9 cellular contexts compared by ENCODE assay signal in the genomic region with DNA sequence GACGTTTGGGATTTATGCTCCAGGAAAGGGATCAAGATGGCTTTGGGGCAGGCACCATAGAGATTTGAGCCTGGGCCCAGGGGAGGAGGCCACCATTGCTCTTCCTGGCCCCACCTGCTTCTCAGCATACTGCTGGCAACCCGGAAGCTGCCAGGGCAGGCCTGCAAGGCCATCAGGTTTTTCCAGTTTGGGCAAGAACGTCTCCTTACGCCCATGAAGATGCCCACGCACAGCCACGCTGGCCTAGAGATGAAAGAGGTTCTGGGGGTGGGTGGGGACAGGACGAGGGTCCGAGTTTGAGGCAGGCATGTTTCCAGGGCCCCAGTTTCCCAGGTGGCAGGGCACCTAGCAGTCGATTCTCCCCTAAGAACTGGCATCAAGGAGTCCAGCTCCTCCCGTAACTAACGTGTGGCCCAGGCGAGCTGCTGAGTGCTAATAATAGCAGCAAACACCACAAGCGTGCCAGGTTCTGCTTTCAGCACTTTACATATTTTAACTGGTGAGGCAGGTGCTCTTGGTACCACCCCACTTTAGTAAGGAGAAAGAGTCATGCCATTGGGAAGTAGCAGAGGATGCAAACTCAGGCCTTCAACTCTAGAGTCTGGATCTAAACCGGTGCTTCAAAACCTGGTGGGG. TPM values are rescaled to one million over a fixed set of nuclear protein-coding genes. Genes with fewer than 3 reads are reported as not detected.
DNase-seq lines count a peak whose midpoint lies in the region; ATAC-seq and FAIRE-seq lines count a peak whose summit lies in the region.
"Had no signal": no experiment of that assay in that cellular context is flagged by ENCODE, and none has a peak within 500 bp of the region (broad histone marks: within the 10 kb centered on the region; RNA-seq: fewer than 3 reads in every experiment).

No MANE protein-coding gene starts in this region.

- H3K4me2 ChIP-seq in trophoblast cell (ENCODE audit: low read length) = no peak overlapping the region

- peaks cover 4% of the 10 kb centered on the region in 2 experiments for H3K36me3 ChIP-seq in trophoblast cell (ENCODE audit: control insufficient read depth in 1 of 2, insufficient read depth in 2 of 2, low read length in 2 of 2)

- no peak overlapping the region for H3K18ac ChIP-seq in trophoblast cell (ENCODE audit: low read length)

- no peak overlapping the region for H3K4ac ChIP-seq in trophoblast cell (ENCODE audit: low read depth, low read length)

- no peaks in the 10 kb centered on the region for H3K27me3 Mint-ChIP-seq in T-cell

- no CpG with 5 or more reads among the region's 14 CpGs for WGBS in trophoblast cell (ENCODE audit: extremely low coverage, insufficient coverage, insufficient read length)

- H3K4me1 Mint-ChIP-seq in T-cell = peaks cover 9 to 33% (median 10%) of the 10 kb centered on the region in 3 donors

- no peak overlapping the region for H3K4me3 ChIP-seq in trophoblast cell (ENCODE audit: low read depth, low read length)

- H3K79me2 ChIP-seq in trophoblast cell (ENCODE audit: control insufficient read depth, insufficient read depth, low read length, poor library complexity) = peaks cover 2% of the 10 kb centered on the region

- H4K91ac ChIP-seq in trophoblast cell (ENCODE audit: low read depth, low read length) = no peak overlapping the region

- H3K9ac ChIP-seq in trophoblast cell (ENCODE audit: low read length) = no peak overlapping the region

- in situ Hi-C loops in T47D (cut with HindIII; ENCODE audit: low pct_unique_long_range_greater_than_20kb, low sequenced_read_pairs) = no loop called here

- POLR2A ChIA-PET in T-cell (lab: Charles Lee) = no interaction called here

- no peak overlapping the region for H3K27ac Mint-ChIP-seq in T-cell

- no peak overlapping the region for H3K4me3 Mint-ChIP-seq in T-cell

- FAIRE-seq in GM18507 (lab: Jason Lieb, UNC) = peak; percentile 80

- peaks cover 3 to 11% of the 10 kb centered on the region in 2 experiments for H3K4me1 ChIP-seq in trophoblast cell (ENCODE audit: control insufficient read depth in 1 of 2, insufficient read depth in 2 of 2, low read length in 2 of 2)

- peak; percentile 49 for ATAC-seq in HG03432 (IDR thresholded peaks at IDR 0.05; ENCODE audit: unreplicated experiment)
- ATAC-seq in GM21515 (IDR thresholded peaks at IDR 0.05; ENCODE audit: unreplicated experiment) = no peak
- no peak for ATAC-seq in T-cell (replicated peaks in 1 of 4)

- peaks cover 3% of the 10 kb centered on the region for H3K36me3 Mint-ChIP-seq in T-cell

- no peak overlapping the region for H2BK12ac ChIP-seq in trophoblast cell (ENCODE audit: low read length)

- no peaks in the 10 kb centered on the region for H3K9me3 ChIP-seq in trophoblast cell (ENCODE audit: insufficient read depth, low read depth, low read length)

- no peak overlapping the region for H2BK120ac ChIP-seq in trophoblast cell (ENCODE audit: insufficient read depth, low read length, poor library complexity)

- CTCF ChIA-PET in T-cell (lab: Charles Lee) = no interaction called here

- DNase-seq in GM18507 (ENCODE audit: extremely low spot score, insufficient read length, low read depth) (no peak), T47D (ENCODE audit: low read depth in 1 of 2, low spot score in 1 of 2) (peak; percentile 77 to 93), trophoblast cell (peak; percentile 34 to 72), T-cell (no peak), HuH-7 (ENCODE audit: low spot score) (no peak), NCI-H128 (lab: John Stamatoyannopoulos, UW; ENCODE audit: unreplicated experiment) (no peak)
- DNase-seq: NCI-H2227 treated with DMSO at 0.1 percent for 48 hours had no signal

- no peak overlapping the region for H3K27ac ChIP-seq in trophoblast cell (ENCODE audit: low read depth, low read length)

- H3K9me3 Mint-ChIP-seq in T-cell = no peaks in the 10 kb centered on the region

- no peak overlapping the region for H4K12ac ChIP-seq in trophoblast cell (ENCODE audit: low read depth, low read length)

- no peak overlapping the region for H2AK5ac ChIP-seq in trophoblast cell (ENCODE audit: low read length)

- no peaks in the 10 kb centered on the region for H3K27me3 ChIP-seq in trophoblast cell (ENCODE audit: insufficient read depth, low read length)

- no peak overlapping the region for H3K14ac ChIP-seq in trophoblast cell (ENCODE audit: low read length)

- H3K79me1 ChIP-seq in trophoblast cell (ENCODE audit: low read length) = no peaks in the 10 kb centered on the region

- H2AFZ ChIP-seq in trophoblast cell (ENCODE audit: insufficient read depth, low read length, poor library complexity) = no peak overlapping the region

- H4K8ac ChIP-seq in trophoblast cell (ENCODE audit: low read depth, low read length) = no peak overlapping the region

- no peak overlapping the region for H2BK5ac ChIP-seq in trophoblast cell (ENCODE audit: low read depth, low read length, poor library complexity)

- no peak overlapping the region for H3K23ac ChIP-seq in trophoblast cell (ENCODE audit: low read length)

RNA-seq across cellular contexts. Expression of a gene that starts 45.8 kb away (rescaled TPM):
- polyA plus RNA-seq in trophoblast cell (2013) = 27.6 and 29.8 TPM in 2 replicates
- 10 to 100 TPM; 11.8 to 21.2 (median 17.7) TPM for total RNA-seq in T-cell

RNA-seq across cellular contexts. Expression of a gene that starts 55.3 kb away (rescaled TPM):
- 108 and 113 TPM in 2 replicates for polyA plus RNA-seq in trophoblast cell (2013)
- total RNA-seq in T-cell = 10 to 100 TPM; 45.8 to 56.1 (median 49.2) TPM

Comparison
In these comparisons a context has a peak if more than half of its experiments do, and no peak if none do; other contexts are left out.
1. DNase-seq: peak in T47D (2 of 2) and trophoblast cell (2 of 2); none in GM18507 (single experiment), T-cell (0 of 34), HuH-7 (single experiment) and NCI-H128 (single experiment).